In the genomic region with DNA sequence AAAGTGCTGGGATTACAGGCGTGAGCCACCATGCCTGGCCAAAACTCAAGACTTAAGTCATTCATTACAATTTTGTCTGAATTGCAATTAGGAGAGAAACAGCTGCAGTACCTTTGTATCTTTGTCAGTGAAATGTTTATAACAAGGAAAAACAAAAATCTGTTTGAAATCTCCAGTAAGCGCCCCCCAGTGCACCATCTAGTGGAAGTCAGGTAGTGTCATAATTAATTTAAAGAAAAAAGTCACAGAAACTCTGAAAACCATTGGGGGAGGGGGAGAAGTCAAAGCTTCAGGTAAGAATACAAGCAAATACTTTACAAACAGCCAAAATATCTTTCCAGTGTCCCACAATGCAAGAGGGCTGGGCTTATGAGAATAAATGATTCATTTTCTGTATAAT, we compare ENCODE assay signal across 12 cellular contexts. TPM values are rescaled to one million over a fixed set of nuclear protein-coding genes. Genes with fewer than 3 reads are reported as not detected.
DNase-seq lines count a peak whose midpoint lies in the region; ATAC-seq and TF ChIP-seq lines count a peak whose summit lies in the region.
"Had no signal": no experiment of that assay in that cellular context is flagged by ENCODE, and none has a peak within 500 bp of the region (broad histone marks: within the 10 kb centered on the region; RNA-seq: fewer than 3 reads in every experiment).

No MANE protein-coding gene starts in this region.

- no peaks in the 10 kb centered on the region for H3K9me3 Mint-ChIP-seq in stimulated activated naive CD8-positive, alpha-beta T cell treated with anti-CD3 and anti-CD28 coated beads, Interleukin-15, amount 100 ng/mL, for 72 hours
- no peaks in the 10 kb centered on the region for H3K9me3 Mint-ChIP-seq in endodermal cell

- no peak overlapping the region for H3K27ac Mint-ChIP-seq in stimulated activated naive CD8-positive, alpha-beta T cell treated with anti-CD3 and anti-CD28 coated beads, Interleukin-15, amount 100 ng/mL, for 72 hours
- no peak overlapping the region for H3K27ac Mint-ChIP-seq in endodermal cell

- no peaks in the 10 kb centered on the region for H3K36me3 Mint-ChIP-seq in endodermal cell (ENCODE audit: low read depth)

- 83 to 92% methylated on average over 1 to 2 of the region's 2 CpGs for WGBS in endodermal cell (ENCODE audit: insufficient coverage in 1 of 2, insufficient read length in 1 of 2), 2 experiments

- peak overlapping the region; percentile 20 to 55 for H3K4me3 Mint-ChIP-seq in stimulated activated naive CD8-positive, alpha-beta T cell treated with anti-CD3 and anti-CD28 coated beads, Interleukin-15, amount 100 ng/mL, for 72 hours
- H3K4me3 Mint-ChIP-seq in endodermal cell, result no peak overlapping the region

- H3K9ac ChIP-seq in OCI-LY3 (ENCODE audit: low read length), result no peak overlapping the region
- no peak overlapping the region for H3K9ac ChIP-seq in endodermal cell (ENCODE audit: extremely low read depth, low read length, poor library complexity, severe bottlenecking)

- H3K4me1 ChIP-seq in OCI-LY3 (ENCODE audit: low read length) (peaks cover 20% of the 10 kb centered on the region), endodermal cell (ENCODE audit: control insufficient read depth, insufficient read depth, low read length) (no peaks in the 10 kb centered on the region)

- no peaks in the 10 kb centered on the region for H3K27me3 Mint-ChIP-seq in stimulated activated naive CD8-positive, alpha-beta T cell treated with anti-CD3 and anti-CD28 coated beads, Interleukin-15, amount 100 ng/mL, for 72 hours
- peaks cover 81% of the 10 kb centered on the region for H3K27me3 Mint-ChIP-seq in endodermal cell (ENCODE audit: insufficient read depth)

- no peak for DNase-seq in stimulated activated naive CD8-positive, alpha-beta T cell treated with anti-CD3 and anti-CD28 coated beads, Interleukin-15, amount 100 ng/mL, for 72 hours
- no peak for DNase-seq in stimulated activated naive CD8-positive, alpha-beta T cell treated with anti-CD3 and anti-CD28 coated beads, Interleukin-15, Interleukin-2, amounts not matched to agents 100 U/mL and 50 U/mL, for 24 hours
- DNase-seq in endodermal cell (no peak), middle frontal gyrus (ENCODE audit: extremely low spot score, low spot score) (no peak), NCI-H526 treated with DMSO at 0.1 percent for 48 hours (lab: John Stamatoyannopoulos, UW) (no peak)
- DNase-seq: erythroblast, NCI-H1105 treated with DMSO at 0.1 percent for 48 hours, NCI-H446 treated with DMSO at 0.1 percent for 48 hours had no signal

- H4K20me1 ChIP-seq in OCI-LY3 (ENCODE audit: insufficient read depth, low read length), result no peaks in the 10 kb centered on the region

- H3K4me1 Mint-ChIP-seq in stimulated activated naive CD8-positive, alpha-beta T cell treated with anti-CD3 and anti-CD28 coated beads, Interleukin-15, amount 100 ng/mL, for 72 hours, result peaks cover 86% of the 10 kb centered on the region
- peaks cover 19% of the 10 kb centered on the region for H3K4me1 Mint-ChIP-seq in endodermal cell

- no peak overlapping the region for H3K4me3 ChIP-seq in OCI-LY3 (ENCODE audit: low read length)
- H3K4me3 ChIP-seq in endodermal cell (ENCODE audit: low read length), result no peak overlapping the region

- H3K27ac ChIP-seq in OCI-LY3 (ENCODE audit: low read length), result no peak overlapping the region
- no peak overlapping the region for H3K27ac ChIP-seq in endodermal cell (ENCODE audit: low read depth, low read length)

- H3K36me3 ChIP-seq in OCI-LY3 (replicated peaks; ENCODE audit: low read depth, low read length), result no peaks in the 10 kb centered on the region
- no peaks in the 10 kb centered on the region for H3K36me3 ChIP-seq in endodermal cell (ENCODE audit: control insufficient read depth, insufficient read depth, low read length)

- H3K9me3 ChIP-seq in OCI-LY3 (ENCODE audit: insufficient read depth, low read length) (no peaks in the 10 kb centered on the region), endodermal cell (ENCODE audit: control insufficient read depth, low read length) (no peaks in the 10 kb centered on the region)

- H2AFZ ChIP-seq in OCI-LY3 (ENCODE audit: low read depth, low read length), result no peak overlapping the region

- peak; percentile 34 for TF ChIP-seq CTCF in OCI-LY3 (IDR thresholded peaks at IDR 0.05; ENCODE audit: low read depth, low read length)
- TF ChIP-seq CTCF in endodermal cell (conservative IDR thresholded peaks at IDR 0.05), result peak; percentile 37

- no peaks in the 10 kb centered on the region for H3K79me2 ChIP-seq in OCI-LY3 (ENCODE audit: low read length)

- H3K4me2 ChIP-seq in OCI-LY3 (ENCODE audit: low read length), result no peak overlapping the region

- peaks cover 24% of the 10 kb centered on the region for H3K27me3 ChIP-seq in OCI-LY3 (ENCODE audit: low read depth, low read length)
- H3K27me3 ChIP-seq in endodermal cell (ENCODE audit: control insufficient read depth, insufficient read depth, low read length, poor library complexity, severe bottlenecking), result peaks cover 78% of the 10 kb centered on the region

- no peak for ATAC-seq in stimulated activated naive CD8-positive, alpha-beta T cell treated with anti-CD3 and anti-CD28 coated beads, Interleukin-15, amount 100 ng/mL, for 72 hours
- no peak for ATAC-seq in stimulated activated naive CD8-positive, alpha-beta T cell treated with anti-CD3 and anti-CD28 coated beads, Interleukin-15, Interleukin-2, amounts not matched to agents 100 U/mL and 50 U/mL, for 24 hours
- ATAC-seq in GM21717 (IDR thresholded peaks at IDR 0.05; ENCODE audit: unreplicated experiment), result no peak
- ATAC-seq in GM21423 (IDR thresholded peaks at IDR 0.05; ENCODE audit: unreplicated experiment), result no peak
- ATAC-seq: Right ventricle myocardium inferior had no signal

RNA-seq across cellular contexts. Expression of gene MPP7, which starts 2.8 kb away (rescaled TPM):
- total RNA-seq in endodermal cell, result 1 to 10 TPM; 5.5 to 7.7 TPM
- polyA plus RNA-seq in endodermal cell (2013, experiment 1 of 2), result 3.5 TPM
- polyA plus RNA-seq in endodermal cell (2013, experiment 2 of 2), result 3.4 TPM
